ENCODE assay signal across 8 cellular contexts in the genomic region with DNA sequence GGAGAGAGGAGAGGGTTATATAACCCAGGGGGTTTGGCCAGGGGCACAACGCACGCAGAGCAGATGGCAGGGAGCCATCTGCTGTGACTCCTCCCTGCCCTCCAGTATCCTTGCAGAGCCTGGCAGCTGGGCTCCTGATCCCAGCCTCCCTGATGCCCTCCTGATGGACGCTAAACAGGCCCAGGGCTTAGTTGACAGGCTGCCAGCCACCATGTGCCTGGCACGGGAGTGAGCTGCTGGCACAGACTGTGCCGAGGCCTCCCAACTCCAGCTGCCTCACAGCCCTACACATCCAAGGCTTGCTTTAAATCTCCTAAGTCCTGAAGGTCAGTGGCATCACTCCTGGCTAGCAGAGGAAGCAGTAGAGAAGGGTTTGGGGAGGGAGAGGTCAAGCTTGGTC. TPM values are rescaled to one million over a fixed set of nuclear protein-coding genes. Genes with fewer than 3 reads are reported as not detected.
DNase-seq lines count a peak whose midpoint lies in the region; ATAC-seq and TF ChIP-seq lines count a peak whose summit lies in the region.

No MANE protein-coding gene starts in this region.

- peaks cover 20% of the 10 kb centered on the region for H3K4me1 Mint-ChIP-seq in neural crest cell

- peak overlapping the region; percentile 76 for H3K4me3 ChIP-seq in NT2/D1 (ENCODE audit: insufficient read length, low read depth)

- H3K36me3 ChIP-seq in NT2/D1 (ENCODE audit: insufficient read depth, insufficient read length, low read length) = peaks cover 46% of the 10 kb centered on the region

- peak overlapping the region; percentile 68 for H3K27ac ChIP-seq in epithelial cell of prostate

- H3K9me3 Mint-ChIP-seq in neural crest cell = no peaks in the 10 kb centered on the region

- peaks cover 7% of the 10 kb centered on the region for H3K36me3 Mint-ChIP-seq in neural crest cell (ENCODE audit: low read depth)

- peaks cover 2% of the 10 kb centered on the region for H3K27me3 Mint-ChIP-seq in neural crest cell (ENCODE audit: low read depth)

- peak; percentile 45 for DNase-seq in DMS79 (lab: John Stamatoyannopoulos, UW)
- DNase-seq in NT2/D1 (ENCODE audit: low read depth, low spot score) = no peak
- no peak for DNase-seq in epithelial cell of prostate (ENCODE audit: low read depth, low spot score)
- no peak for DNase-seq in neural crest cell (ENCODE audit: low read depth, low spot score)
- DNase-seq in GM20000 (ENCODE audit: low spot score) = no peak
- no peak for DNase-seq in SIG-M5 (lab: John Stamatoyannopoulos, UW)

- no peak overlapping the region for H3K27ac Mint-ChIP-seq in neural crest cell (ENCODE audit: unreplicated experiment)

- no peaks in the 10 kb centered on the region for H3K27me3 ChIP-seq in NT2/D1 (ENCODE audit: insufficient read depth, insufficient read length)

- no peak for ATAC-seq in GM19035 (IDR thresholded peaks at IDR 0.05; ENCODE audit: unreplicated experiment)
- no peak for ATAC-seq in GM21529 (IDR thresholded peaks at IDR 0.05; ENCODE audit: unreplicated experiment)

- TF ChIP-seq CTCF in neural crest cell (conservative IDR thresholded peaks at IDR 0.05) (no peak), GM20000 (IDR thresholded peaks at IDR 0.05; ENCODE audit: extremely low read depth, missing control alignments) (no peak)

- H3K4me1 ChIP-seq in NT2/D1 (ENCODE audit: insufficient read depth, insufficient read length) = peaks cover 4% of the 10 kb centered on the region

- H3K9me3 ChIP-seq in NT2/D1 (ENCODE audit: insufficient read depth, low read length) = peaks cover 4% of the 10 kb centered on the region; the same call in 1 of the 2 replicates

- peak overlapping the region; percentile 94 for H3K4me3 Mint-ChIP-seq in neural crest cell

- H3K9ac ChIP-seq in NT2/D1 (ENCODE audit: insufficient read length, low read depth) = peak overlapping the region; percentile 97

RNA-seq across cellular contexts. Expression of a gene that starts 16.7 kb away (rescaled TPM):
- total RNA-seq in neural crest cell = 23.8 and 24.7 TPM in 2 replicates

RNA-seq across cellular contexts. Expression of a gene that starts 41.9 kb away (rescaled TPM):
- total RNA-seq in neural crest cell = not detected in 2 replicates
